Comparison of ENCODE assay signal across 25 cellular contexts in the genomic region with DNA sequence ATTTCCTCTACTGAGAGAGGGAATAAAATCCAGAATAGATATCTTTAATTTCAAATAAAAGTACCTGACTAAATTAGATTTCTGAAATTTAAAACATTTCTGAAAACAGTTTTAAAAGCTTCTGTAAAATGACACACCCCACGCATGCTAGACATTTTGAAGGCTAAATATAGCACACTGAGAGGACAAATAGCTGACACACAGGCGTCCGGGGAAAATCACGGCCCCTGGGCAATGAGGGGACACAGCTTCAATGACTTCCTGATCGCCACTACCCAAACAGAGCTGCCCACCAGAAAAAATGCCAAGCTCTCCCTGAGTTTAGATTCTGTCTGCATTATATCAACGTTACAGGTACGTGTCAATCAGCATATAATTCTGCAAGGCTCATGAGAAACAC. TPM values are rescaled to one million over a fixed set of nuclear protein-coding genes. Genes with fewer than 3 reads are reported as not detected.
DNase-seq lines count a peak whose midpoint lies in the region; ATAC-seq and TF ChIP-seq lines count a peak whose summit lies in the region.
"Had no signal": no experiment of that assay in that cellular context is flagged by ENCODE, and none has a peak within 500 bp of the region (broad histone marks: within the 10 kb centered on the region; RNA-seq: fewer than 3 reads in every experiment).

No MANE protein-coding gene starts in this region.

- H3K4me1 ChIP-seq in PC-3 (ENCODE audit: insufficient read depth, low read length), result peaks cover 46% of the 10 kb centered on the region
- peaks cover 27% of the 10 kb centered on the region for H3K4me1 ChIP-seq in skeletal muscle satellite cell (ENCODE audit: control insufficient read depth, insufficient read depth, low read length)

- H3K9me3 ChIP-seq in PC-3 (ENCODE audit: low read length) (no peaks in the 10 kb centered on the region), skeletal muscle satellite cell (replicated peaks; ENCODE audit: low read length) (no peaks in the 10 kb centered on the region)

- H3K27me3 ChIP-seq in PC-3 (ENCODE audit: low read length) (no peaks in the 10 kb centered on the region), skeletal muscle satellite cell (ENCODE audit: control insufficient read depth, insufficient read depth, low read length) (no peaks in the 10 kb centered on the region)
- H3K27me3 ChIP-seq: BLaER1 treated with 17β-estradiol and CSF1 and Interleukin-3, amounts not matched to agents 10 nM and 100 nM had no signal

- peaks cover 5% of the 10 kb centered on the region for H3F3A ChIP-seq in PC-3 (ENCODE audit: low read length, unreplicated experiment)

- H3K4me3 Mint-ChIP-seq in WTC11, result no peak overlapping the region
- H3K4me3 Mint-ChIP-seq: CD4-positive, alpha-beta T cell; H9 had no signal

- POLR2A ChIA-PET in PC-3 (lab: Charles Lee; ENCODE audit: unreplicated experiment) (interaction anchor here (0.6 kb wide), 1 partner anchor 27 kb away, joined by 3 read pairs; no protein-coding TSS in a partner anchor), WTC11 (lab: Charles Lee) (no interaction called here)

- CTCF ChIA-PET in PC-3 (lab: Charles Lee), result no interaction called here
- CTCF ChIA-PET in WTC11 (lab: Charles Lee), result interaction anchor here (0.7 kb wide), 1 partner anchor 102 kb away, joined by 3 read pairs; no protein-coding TSS in a partner anchor

- no peaks in the 10 kb centered on the region for H3K9me2 ChIP-seq in PC-3 (replicated peaks; ENCODE audit: low read length)

- intact Hi-C loops in PC-3 (cut with micrococcal nuclease) (no loop called here), left cardiac atrium (cut with DNase I) (no loop called here)

- TF ChIP-seq CTCF in PC-3 (conservative IDR thresholded peaks at IDR 0.05; ENCODE audit: low read depth, low read length) (no peak), WTC11 (IDR thresholded peaks at IDR 0.05) (no peak), omental fat pad (IDR thresholded peaks at IDR 0.05) (no peak)

- no peak overlapping the region for H2AFZ ChIP-seq in PC-3 (ENCODE audit: low read length)
- H2AFZ ChIP-seq: GM23248, PC-9 had no signal

- no peak overlapping the region for H3K27ac ChIP-seq in PC-3 (ENCODE audit: low read length)
- H3K27ac ChIP-seq: BLaER1 treated with 17β-estradiol and CSF1 and Interleukin-3, amounts not matched to agents 10 nM and 100 nM; GM23248 had no signal

- H3K9me3 Mint-ChIP-seq in WTC11, result peaks cover 14% of the 10 kb centered on the region
- H3K9me3 Mint-ChIP-seq: CD4-positive, alpha-beta T cell had no signal

- peak overlapping the region; percentile 67; the same call in 1 of the 2 replicates for H3K4me2 ChIP-seq in PC-3 (ENCODE audit: low read length)
- peak overlapping the region; percentile 3 for H3K4me2 ChIP-seq in skeletal muscle satellite cell (ENCODE audit: low read length)
- H3K4me2 ChIP-seq: BLaER1 treated with 17β-estradiol and CSF1 and Interleukin-3, amounts not matched to agents 10 nM and 100 nM had no signal

- H3K36me3 ChIP-seq in PC-3 (ENCODE audit: low read depth, low read length), result peaks cover 2% of the 10 kb centered on the region; the same call in 1 of the 2 replicates
- H3K36me3 ChIP-seq in skeletal muscle satellite cell (ENCODE audit: insufficient read depth, low read length), result peaks cover 4% of the 10 kb centered on the region

- H4K20me1 ChIP-seq in PC-3 (ENCODE audit: low read length), result peaks cover 83% of the 10 kb centered on the region

- no peak overlapping the region for H3K27ac Mint-ChIP-seq in WTC11
- H3K27ac Mint-ChIP-seq: CD4-positive, alpha-beta T cell; H9 had no signal

- H3K4me1 Mint-ChIP-seq in WTC11, result peaks cover 67% of the 10 kb centered on the region

- H3K36me3 Mint-ChIP-seq in WTC11, result peaks cover 18% of the 10 kb centered on the region

- H3K9ac ChIP-seq in PC-3 (ENCODE audit: low read length) (no peak overlapping the region), skeletal muscle satellite cell (ENCODE audit: low read depth, low read length) (no peak overlapping the region)
- H3K9ac ChIP-seq: BLaER1 treated with 17β-estradiol and CSF1 and Interleukin-3, amounts not matched to agents 10 nM and 100 nM; GM23248 had no signal

- DNase-seq in PC-3, result no peak
- no peak for DNase-seq in left cardiac atrium
- DNase-seq in myocyte (ENCODE audit: low read depth), result peak; percentile 28
- no peak for DNase-seq in WTC11 (ENCODE audit: low spot score)
- DNase-seq in omental fat pad (ENCODE audit: low spot score), result no peak
- no peak for DNase-seq in stimulated activated naive CD4-positive, alpha-beta T cell treated with Interleukin-2 at 50 U/mL for 16 hours (lab: John Stamatoyannopoulos, UW)
- DNase-seq: AML-193; CD4-positive, alpha-beta T cell; GM23248; H9; Kasumi-1; NCI-H1092 treated with DMSO at 0.1 percent for 48 hours; NCI-H1436; NCI-H187; NCI-H2107; NCI-H446; NCI-H526; NCI-H82; NK-92 treated with Interleukin-12 subunit alpha and Interleukin-12 subunit beta, amount 100 ng/mL, for 24 hours; PC-9; RPMI8226; SHP77 treated with DMSO at 0.1 percent for 48 hours had no signal

- ATAC-seq in PC-3 (no peak), left cardiac atrium (peak; percentile 55 to 77), WTC11 (no peak), omental fat pad (ENCODE audit: low FRiP score) (no peak)
- ATAC-seq: K562 had no signal

- H3K4me3 ChIP-seq in PC-3 (ENCODE audit: low read length) (no peak overlapping the region), skeletal muscle satellite cell (ENCODE audit: low read length) (no peak overlapping the region)
- H3K4me3 ChIP-seq: BLaER1 treated with 17β-estradiol and CSF1 and Interleukin-3, amounts not matched to agents 10 nM and 100 nM; GM23248; K562; PC-9 had no signal

- H3K79me2 ChIP-seq in PC-3 (ENCODE audit: low read length), result peaks cover 100% of the 10 kb centered on the region

- no peaks in the 10 kb centered on the region for H3K27me3 Mint-ChIP-seq in WTC11 (ENCODE audit: low read depth)

- BruUV-seq in PC-3 (replicated peaks; lab: Mats Ljungman, UMichigan), result no TSS peak

TF ChIP-seq in WTC11, 78 proteins besides CTCF, POLR2A, EP300 and RAD21:
- TF ChIP-seq ZBTB43 (CRISPR knock-in tag; IDR thresholded peaks at IDR 0.05) (no peak), ATF1 (CRISPR knock-in tag; IDR thresholded peaks at IDR 0.05) (no peak), GABPB1 (CRISPR knock-in tag; IDR thresholded peaks at IDR 0.05) (no peak), ZNF396 (CRISPR knock-in tag; IDR thresholded peaks at IDR 0.05; ENCODE audit: borderline replicate concordance) (no peak), RORB (CRISPR knock-in tag; IDR thresholded peaks at IDR 0.05) (no peak), ZNF317 (CRISPR knock-in tag; IDR thresholded peaks at IDR 0.05; ENCODE audit: borderline replicate concordance, low read depth) (no peak), FOXJ3 (CRISPR knock-in tag; IDR thresholded peaks at IDR 0.05; ENCODE audit: borderline replicate concordance) (no peak), HMGA2 (CRISPR knock-in tag; IDR thresholded peaks at IDR 0.05) (no peak), ARID4B (CRISPR knock-in tag; IDR thresholded peaks at IDR 0.05; ENCODE audit: borderline replicate concordance) (no peak), SMAD3 (CRISPR knock-in tag; IDR thresholded peaks at IDR 0.05; ENCODE audit: borderline replicate concordance) (no peak), MYBL2 (CRISPR knock-in tag; IDR thresholded peaks at IDR 0.05) (no peak), SP1 (CRISPR knock-in tag; conservative IDR thresholded peaks at IDR 0.05) (no peak)
TF ChIP-seq in WTC11: peak in this region for 0.

RNA-seq across cellular contexts. Expression of gene TBC1D8, which starts 10.9 kb away (rescaled TPM):
- total RNA-seq in PC-3 (2014; rRNA removed), result 39.7 and 41.7 TPM in 2 replicates
- total RNA-seq in left cardiac atrium, result 10 to 100 TPM; 33.4 to 41.2 TPM
- total RNA-seq in myocyte, result 14.7 and 18.6 TPM in 2 replicates
- polyA plus RNA-seq in myocyte (2012), result 8.7 TPM
- 27.9 and 28.2 TPM in 2 replicates for total RNA-seq in skeletal muscle satellite cell (2012; rRNA removed)
- 30.3 to 51.7 TPM (median 32.0 TPM) in 3 replicates for total RNA-seq in WTC11 (2021)
- 10 to 100 TPM; 22.2 to 68.0 (median 31.9) TPM for total RNA-seq in omental fat pad

Comparison
In these comparisons a context has a peak if more than half of its experiments do, and no peak if none do; other contexts are left out.
1. ATAC-seq: peak in left cardiac atrium (2 of 2); none in PC-3 (single experiment), WTC11 (single experiment) and omental fat pad (single experiment).